ENCODE assay signal across 8 cellular contexts in the genomic region with DNA sequence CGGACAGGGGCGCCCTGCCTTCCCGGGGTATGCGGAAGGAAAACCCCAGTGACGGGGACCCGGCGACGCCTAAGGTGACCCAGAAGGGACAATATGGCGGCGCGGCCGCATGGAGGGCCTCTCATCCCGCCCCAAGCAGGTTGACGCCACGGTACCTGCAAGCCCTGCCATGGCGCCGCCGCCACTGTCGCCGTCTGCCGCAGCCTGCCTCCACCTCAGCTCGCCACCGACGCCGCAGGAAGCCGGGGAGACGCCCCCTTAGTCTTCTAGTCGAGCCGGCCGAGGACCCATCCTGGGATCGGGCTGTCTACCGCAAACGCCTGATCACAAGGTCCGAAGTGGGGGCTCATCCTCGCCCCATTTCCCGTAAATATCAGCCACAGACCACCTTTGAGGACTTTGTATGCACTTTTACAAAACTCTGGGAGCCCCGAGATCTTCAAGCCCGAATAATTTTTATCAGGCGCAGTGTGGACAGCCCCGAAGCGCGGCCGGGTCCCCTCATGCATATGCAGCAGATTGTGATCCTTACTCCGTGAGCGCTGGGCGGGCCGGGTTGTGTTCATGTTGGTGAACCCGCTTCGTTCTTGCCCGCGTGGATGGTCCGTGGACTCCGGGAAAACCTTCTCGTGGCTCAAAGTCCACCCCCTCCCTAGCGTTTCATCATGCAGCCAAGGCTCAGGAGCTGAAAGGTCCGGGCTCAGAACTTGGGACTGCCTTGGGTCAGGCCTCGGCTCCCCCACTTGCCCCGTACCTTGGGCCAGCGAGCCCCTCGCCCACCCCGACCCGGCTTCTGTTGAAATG. TPM values are rescaled to one million over a fixed set of nuclear protein-coding genes. Genes with fewer than 3 reads are reported as not detected.
A peak's percentile ranks its signal among the peaks of the same experiment; 100 is the strongest.
DNase-seq lines count a peak whose midpoint lies in the region; ATAC-seq and TF ChIP-seq lines count a peak whose summit lies in the region.

A gene with protein sequence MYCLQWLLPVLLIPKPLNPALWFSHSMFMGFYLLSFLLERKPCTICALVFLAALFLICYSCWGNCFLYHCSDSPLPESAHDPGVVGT (minus strand): TSS at position 239 of the 804 bp plus-strand sequence. CDS start 8,702 bp downstream, outside the sequence.

- BruUV-seq in Caco-2 (replicated peaks; lab: Mats Ljungman, UMichigan) (no TSS peak), OCI-LY7 (replicated peaks; lab: Mats Ljungman, UMichigan) (no TSS peak)

- intact Hi-C loops in Caco-2 (cut with micrococcal nuclease; ENCODE audit: unreplicated experiment): loop anchor here (1.0 kb wide), 2 partner anchors 11 to 14 kb away; no protein-coding TSS in a partner anchor
- intact Hi-C loops in OCI-LY7 (cut with micrococcal nuclease; ENCODE audit: unreplicated experiment): loop anchor here (1.0 to 5.0 kb wide), 4 partner anchors 21 to 336 kb away; no protein-coding TSS in a partner anchor

- CTCF ChIA-PET in Caco-2 (lab: Charles Lee): interaction anchor here (1.0 to 1.1 kb wide), 3 partner anchors 21 to 337 kb away, joined by 3 read pairs; no protein-coding TSS in a partner anchor
- CTCF ChIA-PET in OCI-LY7 (lab: Charles Lee; ENCODE audit: unreplicated experiment): interaction anchor here (0.5 to 0.6 kb wide), 4 partner anchors 330 to 818 kb away, joined by 3 to 4 read pairs (median 3); no protein-coding TSS in a partner anchor

- H3K9me3 Mint-ChIP-seq in Caco-2 (ENCODE audit: unreplicated experiment) (no peaks in the 10 kb centered on the region), IgD-negative memory B cell (no peaks in the 10 kb centered on the region)

- peaks cover 28% of the 10 kb centered on the region for H3K36me3 Mint-ChIP-seq in Caco-2 (ENCODE audit: insufficient read depth, unreplicated experiment)
- H3K36me3 Mint-ChIP-seq in IgD-negative memory B cell: peaks cover 2% of the 10 kb centered on the region

- peak; percentile 97 to 99 for DNase-seq in Caco-2
- DNase-seq in OCI-LY7 (ENCODE audit: low spot score): peak; percentile 94
- peak; percentile 87 for DNase-seq in activated T-cell treated with anti-CD3 and anti-CD28 coated beads for 24 hours (ENCODE audit: low read depth)
- peak; percentile 95 for DNase-seq in epidermal melanocyte (ENCODE audit: insufficient read length, low spot score)
- DNase-seq in stimulated activated CD8-positive, alpha-beta memory T cell treated with anti-CD3 and anti-CD28 coated beads, Interleukin-2, amount 100 ng/mL, for 48 hours (ENCODE audit: low read depth in 2 of 2): peak; percentile 80 to 85

- peak within 1 kb of the TSS; percentile 98 for H3K27ac Mint-ChIP-seq in Caco-2 (ENCODE audit: unreplicated experiment)
- H3K27ac Mint-ChIP-seq in IgD-negative memory B cell: peak within 1 kb of the TSS; percentile 97 to 100 (median 100)

- H3K4me2 ChIP-seq in OCI-LY7 (ENCODE audit: low read length): peak within 1 kb of the TSS; percentile 96

- ATAC-seq in GM21515 (IDR thresholded peaks at IDR 0.05; ENCODE audit: unreplicated experiment): peak; percentile 67

- H3K4me1 Mint-ChIP-seq in Caco-2 (ENCODE audit: low read depth, unreplicated experiment): peaks cover 47% of the 10 kb centered on the region
- peaks cover 12 to 37% (median 30%) of the 10 kb centered on the region in 3 donors for H3K4me1 Mint-ChIP-seq in IgD-negative memory B cell

- H3K27me3 ChIP-seq in Caco-2 (replicated peaks; ENCODE audit: control insufficient read depth, insufficient read depth, low read length): no peaks in the 10 kb centered on the region
- H3K27me3 ChIP-seq in mononuclear cell (ENCODE audit: insufficient read depth, low read length): no peaks in the 10 kb centered on the region

- H3K36me3 ChIP-seq in Caco-2 (ENCODE audit: control insufficient read depth, insufficient read depth, low read length) (no peaks in the 10 kb centered on the region; the same call in 1 of the 2 replicates), OCI-LY7 (ENCODE audit: insufficient read depth, low read length) (no peaks in the 10 kb centered on the region)

- H3K4me3 Mint-ChIP-seq in Caco-2 (ENCODE audit: unreplicated experiment) (peak within 1 kb of the TSS; percentile 79), IgD-negative memory B cell (peak within 1 kb of the TSS; percentile 88 to 97 (median 92))

- no peaks in the 10 kb centered on the region for H3K9me3 ChIP-seq in Caco-2
- no peaks in the 10 kb centered on the region for H3K9me3 ChIP-seq in OCI-LY7 (ENCODE audit: low read length)
- no peaks in the 10 kb centered on the region for H3K9me3 ChIP-seq in mononuclear cell (ENCODE audit: low read depth, low read length)

- peaks cover 33% of the 10 kb centered on the region for H3K79me2 ChIP-seq in OCI-LY7 (ENCODE audit: insufficient read depth, low read depth, low read length)

- TF ChIP-seq CTCF in Caco-2 (IDR thresholded peaks at IDR 0.05; ENCODE audit: insufficient read depth in 1 of 2, low read depth in 1 of 2, low read length in 1 of 2, severe bottlenecking in 1 of 2, unreplicated experiment in 1 of 2): no peak
- TF ChIP-seq CTCF in OCI-LY7 (conservative IDR thresholded peaks at IDR 0.05; ENCODE audit: low read length): no peak; the same call in 1 of the 2 replicates

- H3K9me2 ChIP-seq in OCI-LY7 (ENCODE audit: insufficient read depth, low read length): no peaks in the 10 kb centered on the region

- H3K4me3 ChIP-seq in Caco-2 (ENCODE audit: low read depth, low read length): peak within 1 kb of the TSS; percentile 92
- H3K4me3 ChIP-seq in OCI-LY7 (ENCODE audit: low read depth, low read length, poor library complexity, severe bottlenecking): peak within 1 kb of the TSS; percentile 81
- H3K4me3 ChIP-seq in mononuclear cell (ENCODE audit: low read length): peak within 1 kb of the TSS; percentile 98

- H3K4me1 ChIP-seq in Caco-2 (peaks cover 36% of the 10 kb centered on the region), OCI-LY7 (ENCODE audit: insufficient read depth, low read length, poor library complexity, severe bottlenecking) (peaks cover 27% of the 10 kb centered on the region), mononuclear cell (ENCODE audit: insufficient read depth, low read length) (peaks cover 38% of the 10 kb centered on the region)

- peak within 1 kb of the TSS; percentile 62 for H3K27ac ChIP-seq in OCI-LY7 (ENCODE audit: low read depth, low read length, poor library complexity, severe bottlenecking)

- peak within 1 kb of the TSS; percentile 85 for H2AFZ ChIP-seq in OCI-LY7 (ENCODE audit: low read length)

- POLR2A ChIA-PET in Caco-2 (lab: Charles Lee): interaction anchor here (1.6 kb wide), 1 partner anchor 14 kb away, joined by 7 read pairs; no protein-coding TSS in a partner anchor
- POLR2A ChIA-PET in OCI-LY7 (lab: Charles Lee): interaction anchor here (0.6 to 0.8 kb wide), 2 partner anchors 19 to 21 kb away, joined by 3 read pairs; no protein-coding TSS in a partner anchor

- H4K20me1 ChIP-seq in OCI-LY7 (ENCODE audit: insufficient read depth, low read length): peaks cover 12% of the 10 kb centered on the region

- no peaks in the 10 kb centered on the region for H3K27me3 Mint-ChIP-seq in Caco-2 (ENCODE audit: insufficient read depth, unreplicated experiment)
- no peaks in the 10 kb centered on the region for H3K27me3 Mint-ChIP-seq in IgD-negative memory B cell

RNA-seq across cellular contexts. Expression of the gene that starts here (rescaled TPM):
- total RNA-seq in Caco-2 (2022) (123 and 129 TPM in 2 replicates), OCI-LY7 (2022) (55.1 and 57.7 TPM in 2 replicates), mononuclear cell (26.7 TPM)
- polyA plus RNA-seq in IgD-negative memory B cell: 112 TPM
- total RNA-seq in OCI-LY7 (2014; rRNA removed; shearing (Covaris generic)): 25.1 and 32.3 TPM in 2 replicates

Comparison
In these comparisons a context has a peak if more than half of its experiments do, and no peak if none do; other contexts are left out.
1. Peak in every context shown above with its lines: DNase-seq, ATAC-seq, H3K4me3 ChIP-seq and H3K27ac ChIP-seq.